ENCODE assay signal across 17 cellular contexts in the genomic region with DNA sequence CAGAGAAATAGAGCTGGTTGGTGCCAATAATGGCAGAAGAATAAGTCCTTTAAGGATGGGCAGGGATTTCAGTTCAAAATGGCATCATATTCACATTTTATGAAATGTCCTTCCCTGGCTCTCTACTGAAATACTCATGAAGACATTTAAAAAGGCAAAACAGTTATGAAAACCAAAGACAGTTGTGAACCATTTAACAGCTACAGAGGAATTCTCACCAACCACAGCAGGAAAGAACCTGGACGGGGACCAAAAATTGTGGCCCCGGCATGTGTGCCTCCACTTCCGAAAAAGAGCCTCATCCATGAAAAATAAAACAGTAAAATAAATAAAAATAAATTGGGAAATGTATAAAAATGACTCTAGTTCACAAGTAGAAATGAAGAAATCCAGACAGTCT.
"Had no signal": no experiment of that assay in that cellular context is flagged by ENCODE, and none has a peak within 500 bp of the region (broad histone marks: within the 10 kb centered on the region; RNA-seq: fewer than 3 reads in every experiment).

No MANE protein-coding gene starts in this region.

- H3K9me3 Mint-ChIP-seq: activated B cell treated with CpG ODN at 0.5 μM for 24 hours; activated naive CD4-positive, alpha-beta T cell treated with anti-CD3 and anti-CD28 coated beads, Interleukin-2, amount 50 U/mL, for 24 hours; stimulated activated memory B cell treated with anti-CD40 and anti-IgM and Interleukin-4, amounts not matched to agents 10 μg/mL and 1 μg/mL and 100 μg/mL, for 72 hours; T-helper 2 cell treated with Interferon-gamma antibody and Interleukin-4, amounts not matched to agents 5 μg/mL and 100 μg/mL, for 36 hours had no signal

- H3K27me3 ChIP-seq: dorsolateral prefrontal cortex, ovary, vagina had no signal

- DNase-seq: activated B cell treated with CpG ODN at 0.5 μM for 24 hours; activated CD4-positive, alpha-beta T cell treated with anti-CD3 and anti-CD28 coated beads for 48 hours; activated CD8-positive, alpha-beta memory T cell treated with anti-CD3 and anti-CD28 coated beads, Interleukin-2, amount 50 U/mL, for 4 hours; activated CD8-positive, alpha-beta T cell treated with anti-CD3 and anti-CD28 coated beads, Interleukin-2, amount 10 ng/mL, durations not matched to agents 7 days and 5 days; activated effector memory CD4-positive, alpha-beta T cell treated with anti-CD3 and anti-CD28 coated beads, Interleukin-2, amount 50 U/mL, for 16 hours; activated T-cell treated with anti-CD3 and anti-CD28 coated beads, Interleukin-2, amount 50 U/mL, for 48 hours; amniotic stem cell; dorsolateral prefrontal cortex; head of caudate nucleus; ovary; SW 1271 had no signal

- ATAC-seq: activated CD8-positive, alpha-beta T cell treated with anti-CD3 and anti-CD28 coated beads, Interleukin-2, amount 10 ng/mL, durations not matched to agents 7 days and 5 days; esophagus mucosa; stimulated activated memory B cell treated with anti-CD40 and anti-IgM and Interleukin-4, amounts not matched to agents 10 μg/mL and 1 μg/mL and 100 μg/mL, for 72 hours had no signal

- H3K9me3 ChIP-seq: ovary, vagina had no signal

- H3K27me3 Mint-ChIP-seq: activated B cell treated with CpG ODN at 0.5 μM for 24 hours; activated naive CD4-positive, alpha-beta T cell treated with anti-CD3 and anti-CD28 coated beads, Interleukin-2, amount 50 U/mL, for 24 hours; stimulated activated memory B cell treated with anti-CD40 and anti-IgM and Interleukin-4, amounts not matched to agents 10 μg/mL and 1 μg/mL and 100 μg/mL, for 72 hours had no signal

- H3K4me3 Mint-ChIP-seq: activated B cell treated with CpG ODN at 0.5 μM for 24 hours; activated CD8-positive, alpha-beta T cell treated with anti-CD3 and anti-CD28 coated beads, Interleukin-2, amount 10 ng/mL, durations not matched to agents 7 days and 5 days; activated naive CD4-positive, alpha-beta T cell treated with anti-CD3 and anti-CD28 coated beads, Interleukin-2, amount 50 U/mL, for 24 hours; neural crest cell; stimulated activated memory B cell treated with anti-CD40 and anti-IgM and Interleukin-4, amounts not matched to agents 10 μg/mL and 1 μg/mL and 100 μg/mL, for 72 hours; T-helper 2 cell treated with Interferon-gamma antibody and Interleukin-4, amounts not matched to agents 5 μg/mL and 100 μg/mL, for 36 hours had no signal

- H3K27ac ChIP-seq: dorsolateral prefrontal cortex, ovary, vagina had no signal

- H3K4me3 ChIP-seq: dorsolateral prefrontal cortex, ovary, vagina had no signal

- H3K4me1 ChIP-seq: vagina had no signal

- H3K4me1 Mint-ChIP-seq: activated B cell treated with CpG ODN at 0.5 μM for 24 hours; stimulated activated memory B cell treated with anti-CD40 and anti-IgM and Interleukin-4, amounts not matched to agents 10 μg/mL and 1 μg/mL and 100 μg/mL, for 72 hours had no signal

- H3K27ac Mint-ChIP-seq: activated B cell treated with CpG ODN at 0.5 μM for 24 hours; activated CD8-positive, alpha-beta T cell treated with anti-CD3 and anti-CD28 coated beads, Interleukin-2, amount 10 ng/mL, durations not matched to agents 7 days and 5 days; activated naive CD4-positive, alpha-beta T cell treated with anti-CD3 and anti-CD28 coated beads, Interleukin-2, amount 50 U/mL, for 24 hours; stimulated activated memory B cell treated with anti-CD40 and anti-IgM and Interleukin-4, amounts not matched to agents 10 μg/mL and 1 μg/mL and 100 μg/mL, for 72 hours; T-helper 2 cell treated with Interferon-gamma antibody and Interleukin-4, amounts not matched to agents 5 μg/mL and 100 μg/mL, for 36 hours had no signal

- H3K36me3 ChIP-seq: ovary, vagina had no signal

- H3K36me3 Mint-ChIP-seq: activated naive CD4-positive, alpha-beta T cell treated with anti-CD3 and anti-CD28 coated beads, Interleukin-2, amount 50 U/mL, for 24 hours; stimulated activated memory B cell treated with anti-CD40 and anti-IgM and Interleukin-4, amounts not matched to agents 10 μg/mL and 1 μg/mL and 100 μg/mL, for 72 hours had no signal
